ENCODE assay signal across 5 cellular contexts in the genomic region with DNA sequence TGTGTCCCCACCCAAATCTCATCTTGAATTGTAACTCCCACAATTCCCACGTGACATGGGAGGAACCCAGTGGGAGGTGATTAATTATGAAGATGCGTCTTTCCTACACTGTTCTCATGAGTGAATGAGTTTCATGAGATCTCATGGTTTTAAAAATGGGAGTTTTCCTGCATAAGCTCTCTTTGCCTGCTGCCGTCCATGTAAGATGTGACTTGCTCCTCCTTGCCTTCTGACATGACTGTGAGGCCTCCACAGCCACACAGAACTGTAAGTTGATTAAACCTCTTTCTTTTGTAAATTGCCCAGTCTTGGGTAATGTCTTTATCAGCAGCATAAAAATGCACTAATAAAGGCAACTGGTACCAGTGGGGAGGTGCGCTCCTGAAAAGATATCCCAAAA.
"Had no signal": no experiment of that assay in that cellular context is flagged by ENCODE, and none has a peak within 500 bp of the region (broad histone marks: within the 10 kb centered on the region; RNA-seq: fewer than 3 reads in every experiment).

No MANE protein-coding gene starts in this region.

- DNase-seq: GOT3, H7, KG1 had no signal

- H3K4me1 ChIP-seq: HAP-1 had no signal

- H3K4me3 Mint-ChIP-seq: IgD-negative memory B cell had no signal

- H3K9me3 ChIP-seq: HAP-1 had no signal

- H3K4me3 ChIP-seq: HAP-1 had no signal

- H3K27me3 Mint-ChIP-seq: IgD-negative memory B cell had no signal
